In the genomic region with DNA sequence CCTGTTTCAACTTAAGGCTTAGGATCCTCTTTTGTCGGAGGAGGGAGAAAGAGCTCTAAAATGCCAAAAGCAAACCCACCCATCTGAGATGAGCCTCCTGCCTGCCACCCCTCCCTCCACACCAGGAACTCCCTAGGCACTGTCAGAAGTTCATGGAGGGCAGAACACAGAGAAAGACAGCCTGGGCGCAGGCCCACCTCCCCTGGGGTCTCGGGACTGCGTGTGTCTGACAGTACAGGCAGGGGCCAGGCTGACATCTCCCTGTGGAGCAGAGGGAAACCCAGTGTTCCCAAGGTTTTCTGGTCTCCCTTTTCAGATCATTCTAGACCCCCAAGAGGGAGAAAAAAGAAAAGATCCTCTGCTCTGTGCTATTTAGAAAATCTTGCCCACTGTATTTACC, we compare ENCODE assay signal across 17 cellular contexts. TPM values are rescaled to one million over a fixed set of nuclear protein-coding genes. Genes with fewer than 3 reads are reported as not detected.
DNase-seq lines count a peak whose midpoint lies in the region; ATAC-seq and TF ChIP-seq lines count a peak whose summit lies in the region.
"Had no signal": no experiment of that assay in that cellular context is flagged by ENCODE, and none has a peak within 500 bp of the region (broad histone marks: within the 10 kb centered on the region; RNA-seq: fewer than 3 reads in every experiment).

No MANE protein-coding gene starts in this region.

- no peaks in the 10 kb centered on the region for H3K9me3 Mint-ChIP-seq in activated T-helper 2 cell treated with anti-CD3 and anti-CD28 coated beads, Interferon-gamma antibody, Interleukin-2, Interleukin-4, amounts not matched to agents 10 μg/mL and 5 μg/mL and 100 μg/mL, durations not matched to agents 14 hours and 24 hours and 36 hours
- H3K9me3 Mint-ChIP-seq in naive thymus-derived CD8-positive, alpha-beta T cell: no peaks in the 10 kb centered on the region
- H3K9me3 Mint-ChIP-seq in HFFc6: no peaks in the 10 kb centered on the region

- H3K4me2 ChIP-seq in BLaER1 (peak overlapping the region; percentile 32), DND-41 (ENCODE audit: insufficient read depth, low read length) (no peak overlapping the region)

- peaks cover 81% of the 10 kb centered on the region for H3K79me2 ChIP-seq in DND-41 (ENCODE audit: insufficient read depth, low read length)

- H3K36me3 ChIP-seq in BLaER1: peaks cover 69% of the 10 kb centered on the region
- peaks cover 58% of the 10 kb centered on the region for H3K36me3 ChIP-seq in DND-41 (ENCODE audit: insufficient read depth, low read length)

- H4K20me1 ChIP-seq in BLaER1 (peaks cover 80% of the 10 kb centered on the region), DND-41 (ENCODE audit: insufficient read depth, low read length) (peaks cover 26% of the 10 kb centered on the region; the same call in 1 of the 2 replicates)

- H3K36me3 Mint-ChIP-seq in activated T-helper 2 cell treated with anti-CD3 and anti-CD28 coated beads, Interferon-gamma antibody, Interleukin-2, Interleukin-4, amounts not matched to agents 10 μg/mL and 5 μg/mL and 100 μg/mL, durations not matched to agents 14 hours and 24 hours and 36 hours (ENCODE audit: low read depth): peaks cover 69% of the 10 kb centered on the region
- H3K36me3 Mint-ChIP-seq in naive thymus-derived CD8-positive, alpha-beta T cell: peaks cover 0 to 56% (median 0%) of the 10 kb centered on the region in 3 donors
- peaks cover 20% of the 10 kb centered on the region for H3K36me3 Mint-ChIP-seq in HFFc6 (ENCODE audit: low read depth)

- intact Hi-C loops in activated T-helper 2 cell treated with anti-CD3 and anti-CD28 coated beads, Interferon-gamma antibody, Interleukin-2, Interleukin-4, amounts not matched to agents 10 μg/mL and 5 μg/mL and 100 μg/mL, durations not matched to agents 14 hours and 24 hours and 36 hours (cut with micrococcal nuclease): loop anchor here (10.0 kb wide), 3 partner anchors 222 to 692 kb away; a partner anchor contains a TSS

- H3K27ac ChIP-seq in BLaER1 (no peak overlapping the region; the same call in 1 of the 2 replicates), DND-41 (ENCODE audit: low read length) (no peak overlapping the region)
- H3K27ac ChIP-seq: gastrocnemius medialis, neutrophil, transverse colon had no signal

- DNase-seq in DND-41 (no peak), NCI-H446 (lab: John Stamatoyannopoulos, UW) (no peak), HFFc6 (no peak)
- no peak for DNase-seq in activated T-helper 2 cell treated with anti-CD3 and anti-CD28 coated beads, Interferon-gamma antibody, Interleukin-2, Interleukin-4, amounts not matched to agents 10 μg/mL and 5 μg/mL and 100 μg/mL, durations not matched to agents 14 hours and 24 hours and 36 hours (ENCODE audit: low spot score)
- no peak for DNase-seq in naive thymus-derived CD8-positive, alpha-beta T cell
- no peak for DNase-seq in activated naive CD4-positive, alpha-beta T cell treated with Interleukin-2 at 50 U/mL for 16 hours
- DNase-seq: gastrocnemius medialis; HCEC 1CT; NCI-H1105 treated with DMSO at 0.1 percent for 48 hours; SIG-M5; stimulated activated CD4-positive, alpha-beta T cell treated with anti-CD3 and anti-CD28 coated beads, Interleukin-4, amount 100 ng/mL, for 1 hour; transverse colon had no signal

- POLR2A ChIA-PET in naive thymus-derived CD8-positive, alpha-beta T cell (lab: Charles Lee): interaction anchor here (1.2 kb wide), 1 partner anchor 32 kb away, joined by 3 read pairs; no protein-coding TSS in a partner anchor

- peaks cover 39% of the 10 kb centered on the region for H3K4me1 Mint-ChIP-seq in activated T-helper 2 cell treated with anti-CD3 and anti-CD28 coated beads, Interferon-gamma antibody, Interleukin-2, Interleukin-4, amounts not matched to agents 10 μg/mL and 5 μg/mL and 100 μg/mL, durations not matched to agents 14 hours and 24 hours and 36 hours (ENCODE audit: low read depth)
- peaks cover 33 to 58% (median 53%) of the 10 kb centered on the region in 4 donors for H3K4me1 Mint-ChIP-seq in naive thymus-derived CD8-positive, alpha-beta T cell
- peaks cover 30% of the 10 kb centered on the region for H3K4me1 Mint-ChIP-seq in HFFc6 (ENCODE audit: low read depth)

- H2AFZ ChIP-seq in DND-41 (ENCODE audit: low read depth, low read length): no peak overlapping the region

- H3K4me1 ChIP-seq in BLaER1: peaks cover 52% of the 10 kb centered on the region
- peaks cover 24% of the 10 kb centered on the region for H3K4me1 ChIP-seq in DND-41 (ENCODE audit: insufficient read depth, low read length)

- H3K9me3 ChIP-seq in BLaER1 (no peaks in the 10 kb centered on the region), DND-41 (ENCODE audit: insufficient read depth, low read length, severe bottlenecking) (no peaks in the 10 kb centered on the region)
- H3K9me3 ChIP-seq: gastrocnemius medialis, neutrophil, transverse colon had no signal

- no peak overlapping the region for H3K4me3 ChIP-seq in BLaER1
- H3K4me3 ChIP-seq in DND-41 (ENCODE audit: low read depth in 1 of 2, low read length in 2 of 2): no peak overlapping the region
- H3K4me3 ChIP-seq: cardiac muscle cell, gastrocnemius medialis, transverse colon had no signal

- ATAC-seq in DND-41 (ENCODE audit: insufficient read depth, low read depth) (no peak), HG03565 (IDR thresholded peaks at IDR 0.05; ENCODE audit: unreplicated experiment) (no peak)
- no peak for ATAC-seq in naive thymus-derived CD8-positive, alpha-beta T cell
- ATAC-seq: gastrocnemius medialis had no signal

- TF ChIP-seq CTCF in DND-41 (IDR thresholded peaks at IDR 0.05; ENCODE audit: borderline replicate concordance, extremely low read depth, low read length, poor library complexity, severe bottlenecking): no peak
- TF ChIP-seq CTCF in HFFc6 (IDR thresholded peaks at IDR 0.05): no peak

- peak overlapping the region; percentile 51 for H3K27ac Mint-ChIP-seq in activated T-helper 2 cell treated with anti-CD3 and anti-CD28 coated beads, Interferon-gamma antibody, Interleukin-2, Interleukin-4, amounts not matched to agents 10 μg/mL and 5 μg/mL and 100 μg/mL, durations not matched to agents 14 hours and 24 hours and 36 hours
- H3K27ac Mint-ChIP-seq in naive thymus-derived CD8-positive, alpha-beta T cell: peak overlapping the region in 8 of 10 donors; percentile 1 to 88 (median 65)
- no peak overlapping the region; the same call in 1 of the 2 replicates for H3K27ac Mint-ChIP-seq in HFFc6
- H3K27ac Mint-ChIP-seq: B cell had no signal

- peak overlapping the region; percentile 47 for H3K9ac ChIP-seq in BLaER1
- H3K9ac ChIP-seq in DND-41 (ENCODE audit: low read depth, low read length): peak overlapping the region; percentile 6; the same call in 1 of the 2 replicates

- H3K27me3 ChIP-seq in BLaER1: no peaks in the 10 kb centered on the region
- H3K27me3 ChIP-seq in DND-41 (ENCODE audit: insufficient read depth, low read length, poor library complexity): no peaks in the 10 kb centered on the region
- H3K27me3 ChIP-seq: cardiac muscle cell, gastrocnemius medialis, neutrophil, transverse colon had no signal

- H3K27me3 Mint-ChIP-seq in activated T-helper 2 cell treated with anti-CD3 and anti-CD28 coated beads, Interferon-gamma antibody, Interleukin-2, Interleukin-4, amounts not matched to agents 10 μg/mL and 5 μg/mL and 100 μg/mL, durations not matched to agents 14 hours and 24 hours and 36 hours (ENCODE audit: low read depth): no peaks in the 10 kb centered on the region
- no peaks in the 10 kb centered on the region for H3K27me3 Mint-ChIP-seq in naive thymus-derived CD8-positive, alpha-beta T cell
- no peaks in the 10 kb centered on the region; the same call in 1 of the 2 replicates for H3K27me3 Mint-ChIP-seq in HFFc6 (ENCODE audit: insufficient read depth)
- H3K27me3 Mint-ChIP-seq: B cell had no signal

- no peak overlapping the region for H3K4me3 Mint-ChIP-seq in activated T-helper 2 cell treated with anti-CD3 and anti-CD28 coated beads, Interferon-gamma antibody, Interleukin-2, Interleukin-4, amounts not matched to agents 10 μg/mL and 5 μg/mL and 100 μg/mL, durations not matched to agents 14 hours and 24 hours and 36 hours (ENCODE audit: low read depth)
- H3K4me3 Mint-ChIP-seq in naive thymus-derived CD8-positive, alpha-beta T cell: peak overlapping the region in 2 of 10 donors; percentile 26
- no peak overlapping the region for H3K4me3 Mint-ChIP-seq in HFFc6
- H3K4me3 Mint-ChIP-seq: B cell had no signal

RNA-seq across cellular contexts. Expression of a gene that starts 5.3 kb away (rescaled TPM):
- total RNA-seq in activated T-helper 2 cell treated with anti-CD3 and anti-CD28 coated beads, Interferon-gamma antibody, Interleukin-2, Interleukin-4, amounts not matched to agents 10 μg/mL and 5 μg/mL and 100 μg/mL, durations not matched to agents 14 hours and 24 hours and 36 hours: 155 and 159 TPM in 2 replicates
- total RNA-seq in naive thymus-derived CD8-positive, alpha-beta T cell: 10 to 100 TPM; 43.2 to 44.8 TPM
- polyA plus RNA-seq in naive thymus-derived CD8-positive, alpha-beta T cell: 10 to 100 TPM; 80.3 to 94.0 (median 89.5) TPM
- 100 to 1,000 TPM; 185 to 210 (median 200) TPM for total RNA-seq in HFFc6 (2021; fragmentation: NEBNext Ultra II Directional; extraction: Animal tissue kit (Norgen Biotek cat#: 25700))
